In the genomic region with DNA sequence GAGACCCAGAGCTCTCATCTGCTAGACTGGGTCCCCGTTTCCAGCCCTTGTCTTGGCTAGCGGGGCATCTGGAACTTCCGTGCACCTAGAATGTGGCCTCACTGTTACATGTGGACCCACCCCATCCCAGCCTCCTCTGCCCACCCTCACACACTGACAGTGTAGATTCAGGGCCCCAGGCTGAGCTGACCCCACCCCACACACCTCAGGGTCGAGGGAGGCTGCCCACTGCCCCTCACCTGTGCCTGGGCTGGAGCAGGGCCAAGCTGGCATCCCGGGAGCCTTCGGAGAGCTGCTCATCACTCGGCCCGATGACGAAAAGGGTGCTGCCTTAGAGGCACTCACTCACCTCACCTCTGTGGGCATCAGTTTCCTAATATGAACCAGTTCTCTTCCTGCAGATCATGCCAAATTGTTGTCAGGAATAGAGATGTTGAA, we compare ENCODE assay signal across 1 cellular context.
TF ChIP-seq lines count a peak whose summit lies in the region.

No MANE protein-coding gene starts in this region.

TF ChIP-seq in SK-N-SH treated with all-trans-retinoic acid at 6 μM for 48 hours, 23 proteins besides CTCF, POLR2A, EP300 and RAD21 (continued from another document):
- TF ChIP-seq, protein P1, sequence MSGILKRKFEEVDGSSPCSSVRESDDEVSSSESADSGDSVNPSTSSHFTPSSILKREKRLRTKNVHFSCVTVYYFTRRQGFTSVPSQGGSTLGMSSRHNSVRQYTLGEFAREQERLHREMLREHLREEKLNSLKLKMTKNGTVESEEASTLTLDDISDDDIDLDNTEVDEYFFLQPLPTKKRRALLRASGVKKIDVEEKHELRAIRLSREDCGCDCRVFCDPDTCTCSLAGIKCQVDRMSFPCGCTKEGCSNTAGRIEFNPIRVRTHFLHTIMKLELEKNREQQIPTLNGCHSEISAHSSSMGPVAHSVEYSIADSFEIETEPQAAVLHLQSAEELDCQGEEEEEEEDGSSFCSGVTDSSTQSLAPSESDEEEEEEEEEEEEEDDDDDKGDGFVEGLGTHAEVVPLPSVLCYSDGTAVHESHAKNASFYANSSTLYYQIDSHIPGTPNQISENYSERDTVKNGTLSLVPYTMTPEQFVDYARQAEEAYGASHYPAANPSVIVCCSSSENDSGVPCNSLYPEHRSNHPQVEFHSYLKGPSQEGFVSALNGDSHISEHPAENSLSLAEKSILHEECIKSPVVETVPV (CRISPR knock-in tag; IDR thresholded peaks at IDR 0.05), result no peak
